Comparison of ENCODE assay signal across 10 cellular contexts in the genomic region with DNA sequence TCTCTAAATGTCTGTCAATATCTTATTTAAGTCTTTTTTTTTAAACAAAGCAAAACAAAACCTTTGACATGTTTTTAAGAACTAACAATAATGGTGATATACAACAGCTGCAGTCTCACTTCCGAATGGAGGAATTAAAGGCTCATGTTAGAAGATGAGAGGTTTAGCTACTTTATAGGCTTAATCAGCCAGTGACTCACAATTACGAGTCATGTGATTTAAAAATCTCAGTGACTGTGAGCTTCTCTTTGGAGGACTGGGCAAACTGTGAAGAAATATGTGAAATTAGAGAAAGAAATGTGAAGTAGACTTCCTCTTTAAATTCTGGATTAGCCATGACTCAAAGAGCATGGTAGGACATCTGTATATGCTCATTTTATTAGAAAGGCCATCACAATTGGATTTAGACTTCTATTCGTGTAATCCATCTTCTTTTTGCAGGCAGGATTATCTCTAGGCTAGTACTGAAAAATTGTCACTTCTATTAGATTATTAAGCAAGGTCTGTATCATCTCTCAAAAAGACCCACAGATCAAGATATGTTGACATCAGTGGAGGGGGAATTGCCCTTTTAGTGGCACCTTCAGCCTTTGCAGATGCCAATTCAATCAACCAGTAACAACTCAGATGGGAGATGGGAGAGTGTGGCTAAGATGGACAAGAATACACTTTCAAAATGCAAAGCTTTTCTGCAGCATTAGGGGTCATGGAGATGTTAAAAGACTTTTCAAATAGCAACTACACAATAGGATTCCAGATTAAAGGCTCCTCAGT. TPM values are rescaled to one million over a fixed set of nuclear protein-coding genes. Genes with fewer than 3 reads are reported as not detected.
DNase-seq lines count a peak whose midpoint lies in the region; ATAC-seq and FAIRE-seq lines count a peak whose summit lies in the region.
"Had no signal": no experiment of that assay in that cellular context is flagged by ENCODE, and none has a peak within 500 bp of the region (broad histone marks: within the 10 kb centered on the region; RNA-seq: fewer than 3 reads in every experiment).

No MANE protein-coding gene starts in this region.

- peak in 2 of 4 experiments; percentile 30 to 46 for ATAC-seq in T-cell (replicated peaks in 1 of 4)
- ATAC-seq in stimulated activated naive CD8-positive, alpha-beta T cell treated with anti-CD3 and anti-CD28 coated beads, Interleukin-15, amount 100 ng/mL, for 72 hours: no peak

- H3K9me3 Mint-ChIP-seq in activated T-cell treated with anti-CD3 and anti-CD28 coated beads, Interleukin-2, amount 50 U/mL, for 24 hours: peaks cover 4% of the 10 kb centered on the region
- peaks cover 3 to 5% (median 3%) of the 10 kb centered on the region in 3 donors for H3K9me3 Mint-ChIP-seq in T-cell
- H3K9me3 Mint-ChIP-seq in stimulated activated naive CD8-positive, alpha-beta T cell treated with anti-CD3 and anti-CD28 coated beads, Interleukin-15, amount 100 ng/mL, for 72 hours: peaks cover 7 to 8% of the 10 kb centered on the region in 2 donors

- H3K27me3 ChIP-seq in small intestine (ENCODE audit: control insufficient read depth in 2 of 2, insufficient read depth in 2 of 2, low read length in 2 of 2): peaks cover 0 to 2% of the 10 kb centered on the region in 2 donors

- no peaks in the 10 kb centered on the region for H3K36me3 Mint-ChIP-seq in activated T-cell treated with anti-CD3 and anti-CD28 coated beads, Interleukin-2, amount 50 U/mL, for 24 hours (ENCODE audit: low read depth)
- no peaks in the 10 kb centered on the region for H3K36me3 Mint-ChIP-seq in T-cell

- no peak for DNase-seq in activated T-cell treated with anti-CD3 and anti-CD28 coated beads, Interleukin-2, amount 50 U/mL, for 24 hours
- DNase-seq in activated T-cell treated with anti-CD3 and anti-CD28 coated beads, Interleukin-2, amount 50 U/mL, for 48 hours: no peak
- DNase-seq in T-cell (no peak), foreskin melanocyte (peak; percentile 54), small intestine (no peak), NCI-H1048 (lab: John Stamatoyannopoulos, UW) (no peak), superior temporal gyrus (ENCODE audit: extremely low spot score) (no peak)
- no peak for DNase-seq in stimulated activated naive CD8-positive, alpha-beta T cell treated with anti-CD3 and anti-CD28 coated beads, Interleukin-15, amount 100 ng/mL, for 72 hours
- DNase-seq: NCI-H146 had no signal

- FAIRE-seq in small intestine (lab: Jason Lieb, UNC): no peak

- H3K36me3 ChIP-seq in small intestine (ENCODE audit: control insufficient read depth in 2 of 2, insufficient read depth in 2 of 2, low read length in 2 of 2): no peaks in the 10 kb centered on the region

- CTCF ChIA-PET in T-cell (lab: Charles Lee): interaction anchor here (0.7 to 2.9 kb wide), 11 partner anchors 8 to 119 kb away, joined by 3 to 21 read pairs (median 4); no protein-coding TSS in a partner anchor

- 56 to 69% (median 66%) methylated on average over 3 of the region's 3 CpGs for WGBS in small intestine, 3 donors

- POLR2A ChIA-PET in T-cell (lab: Charles Lee): interaction anchor here (1.1 to 1.6 kb wide), 4 partner anchors 11 to 31 kb away, joined by 3 to 6 read pairs (median 4); no protein-coding TSS in a partner anchor

- peaks cover 43% of the 10 kb centered on the region for H3K4me1 Mint-ChIP-seq in activated T-cell treated with anti-CD3 and anti-CD28 coated beads, Interleukin-2, amount 50 U/mL, for 24 hours (ENCODE audit: low read depth)
- H3K4me1 Mint-ChIP-seq in T-cell: peaks cover 40 to 47% (median 42%) of the 10 kb centered on the region in 3 donors
- peaks cover 37% of the 10 kb centered on the region for H3K4me1 Mint-ChIP-seq in stimulated activated naive CD8-positive, alpha-beta T cell treated with anti-CD3 and anti-CD28 coated beads, Interleukin-15, amount 100 ng/mL, for 72 hours

- peak overlapping the region; percentile 55 for H3K4me3 Mint-ChIP-seq in activated T-cell treated with anti-CD3 and anti-CD28 coated beads, Interleukin-2, amount 50 U/mL, for 24 hours
- H3K4me3 Mint-ChIP-seq in T-cell: peak overlapping the region in 2 of 3 donors; percentile 16 to 29
- H3K4me3 Mint-ChIP-seq in stimulated activated naive CD8-positive, alpha-beta T cell treated with anti-CD3 and anti-CD28 coated beads, Interleukin-15, amount 100 ng/mL, for 72 hours: peak overlapping the region; percentile 3 to 56

- no peak overlapping the region for H3K4me3 ChIP-seq in small intestine (ENCODE audit: low read depth in 1 of 2, low read length in 2 of 2)

- H3K4me1 ChIP-seq in small intestine (ENCODE audit: control insufficient read depth in 2 of 2, insufficient read depth in 1 of 2, low read depth in 1 of 2, low read length in 1 of 2): peaks cover 0 to 6% of the 10 kb centered on the region in 2 donors

- no peak overlapping the region for H3K27ac ChIP-seq in small intestine (ENCODE audit: low read depth in 1 of 2, low read length in 1 of 2)

- no peaks in the 10 kb centered on the region for H3K9me3 ChIP-seq in small intestine (ENCODE audit: control insufficient read depth, low read depth)

- H3K27ac Mint-ChIP-seq in activated T-cell treated with anti-CD3 and anti-CD28 coated beads, Interleukin-2, amount 50 U/mL, for 24 hours: no peak overlapping the region
- peak overlapping the region in 1 of 2 donors; percentile 84 for H3K27ac Mint-ChIP-seq in T-cell
- H3K27ac Mint-ChIP-seq in stimulated activated naive CD8-positive, alpha-beta T cell treated with anti-CD3 and anti-CD28 coated beads, Interleukin-15, amount 100 ng/mL, for 72 hours: peak overlapping the region in 1 of 2 donors; percentile 2

- H3K27me3 Mint-ChIP-seq in activated T-cell treated with anti-CD3 and anti-CD28 coated beads, Interleukin-2, amount 50 U/mL, for 24 hours: no peaks in the 10 kb centered on the region
- no peaks in the 10 kb centered on the region for H3K27me3 Mint-ChIP-seq in T-cell
- no peaks in the 10 kb centered on the region for H3K27me3 Mint-ChIP-seq in stimulated activated naive CD8-positive, alpha-beta T cell treated with anti-CD3 and anti-CD28 coated beads, Interleukin-15, amount 100 ng/mL, for 72 hours

RNA-seq across cellular contexts. Expression of gene KCNA3, which starts 28.6 kb away (rescaled TPM):
- total RNA-seq in T-cell: 100 to 1,000 TPM; 101 to 125 (median 110) TPM
- polyA plus RNA-seq in small intestine: under 1 TPM in 2 of 3 donors, not detected in 1; 0.27 to 0.45 TPM

RNA-seq across cellular contexts. Expression of gene KCNA2, which starts 40.0 kb away (rescaled TPM):
- 1 to 10 TPM in 2 of 5 donors, under 1 TPM in 3; 0.46 to 2.7 (median 0.93) TPM for total RNA-seq in T-cell
- polyA plus RNA-seq in small intestine: under 1 TPM in 1 of 3 donors, not detected in 2; 0.28 TPM
- polyA plus RNA-seq: AG04450 had no signal
